Comparison of ENCODE assay signal across 1 cellular context in the genomic region with DNA sequence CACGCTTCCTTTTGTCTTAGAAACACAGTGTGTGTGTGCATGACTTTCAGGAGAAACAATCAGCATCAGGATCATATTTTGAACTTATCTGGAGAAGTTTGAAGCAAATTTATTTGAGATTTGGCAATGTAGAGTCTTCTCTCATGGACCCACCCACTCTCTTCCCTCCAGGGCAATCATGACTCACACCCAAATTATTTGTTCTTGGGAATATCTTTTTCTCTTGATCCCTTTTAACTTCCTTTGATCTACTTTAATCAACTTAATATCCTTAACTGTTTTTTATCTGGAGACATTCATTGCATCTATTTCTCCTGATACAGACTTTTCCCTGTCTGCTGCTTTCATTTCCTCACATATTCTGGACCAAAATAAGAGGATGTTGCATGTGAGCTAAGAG.
TF ChIP-seq lines count a peak whose summit lies in the region.

No MANE protein-coding gene starts in this region.

TF ChIP-seq in SK-N-SH, 30 proteins besides CTCF, POLR2A, EP300 and RAD21 (continued from another document):
- TF ChIP-seq, protein P1, sequence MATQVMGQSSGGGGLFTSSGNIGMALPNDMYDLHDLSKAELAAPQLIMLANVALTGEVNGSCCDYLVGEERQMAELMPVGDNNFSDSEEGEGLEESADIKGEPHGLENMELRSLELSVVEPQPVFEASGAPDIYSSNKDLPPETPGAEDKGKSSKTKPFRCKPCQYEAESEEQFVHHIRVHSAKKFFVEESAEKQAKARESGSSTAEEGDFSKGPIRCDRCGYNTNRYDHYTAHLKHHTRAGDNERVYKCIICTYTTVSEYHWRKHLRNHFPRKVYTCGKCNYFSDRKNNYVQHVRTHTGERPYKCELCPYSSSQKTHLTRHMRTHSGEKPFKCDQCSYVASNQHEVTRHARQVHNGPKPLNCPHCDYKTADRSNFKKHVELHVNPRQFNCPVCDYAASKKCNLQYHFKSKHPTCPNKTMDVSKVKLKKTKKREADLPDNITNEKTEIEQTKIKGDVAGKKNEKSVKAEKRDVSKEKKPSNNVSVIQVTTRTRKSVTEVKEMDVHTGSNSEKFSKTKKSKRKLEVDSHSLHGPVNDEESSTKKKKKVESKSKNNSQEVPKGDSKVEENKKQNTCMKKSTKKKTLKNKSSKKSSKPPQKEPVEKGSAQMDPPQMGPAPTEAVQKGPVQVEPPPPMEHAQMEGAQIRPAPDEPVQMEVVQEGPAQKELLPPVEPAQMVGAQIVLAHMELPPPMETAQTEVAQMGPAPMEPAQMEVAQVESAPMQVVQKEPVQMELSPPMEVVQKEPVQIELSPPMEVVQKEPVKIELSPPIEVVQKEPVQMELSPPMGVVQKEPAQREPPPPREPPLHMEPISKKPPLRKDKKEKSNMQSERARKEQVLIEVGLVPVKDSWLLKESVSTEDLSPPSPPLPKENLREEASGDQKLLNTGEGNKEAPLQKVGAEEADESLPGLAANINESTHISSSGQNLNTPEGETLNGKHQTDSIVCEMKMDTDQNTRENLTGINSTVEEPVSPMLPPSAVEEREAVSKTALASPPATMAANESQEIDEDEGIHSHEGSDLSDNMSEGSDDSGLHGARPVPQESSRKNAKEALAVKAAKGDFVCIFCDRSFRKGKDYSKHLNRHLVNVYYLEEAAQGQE (IDR thresholded peaks at IDR 0.05; ENCODE audit: low read depth, low read length) = no peak
- TF ChIP-seq TCF12 (IDR thresholded peaks at IDR 0.05) = peak; percentile 15; the same call in 1 of the 2 replicates
- TF ChIP-seq JUND (IDR thresholded peaks at IDR 0.05) = 0 out of 2 replicates have a peak, but pooled peaks have one; percentile 21
- TF ChIP-seq GABPA (IDR thresholded peaks at IDR 0.05; ENCODE audit: low read depth) = no peak
- TF ChIP-seq, protein P2, sequence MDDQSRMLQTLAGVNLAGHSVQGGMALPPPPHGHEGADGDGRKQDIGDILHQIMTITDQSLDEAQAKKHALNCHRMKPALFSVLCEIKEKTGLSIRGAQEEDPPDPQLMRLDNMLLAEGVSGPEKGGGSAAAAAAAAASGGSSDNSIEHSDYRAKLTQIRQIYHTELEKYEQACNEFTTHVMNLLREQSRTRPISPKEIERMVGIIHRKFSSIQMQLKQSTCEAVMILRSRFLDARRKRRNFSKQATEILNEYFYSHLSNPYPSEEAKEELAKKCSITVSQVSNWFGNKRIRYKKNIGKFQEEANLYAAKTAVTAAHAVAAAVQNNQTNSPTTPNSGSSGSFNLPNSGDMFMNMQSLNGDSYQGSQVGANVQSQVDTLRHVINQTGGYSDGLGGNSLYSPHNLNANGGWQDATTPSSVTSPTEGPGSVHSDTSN (IDR thresholded peaks at IDR 0.05) = no peak
- TF ChIP-seq MXI1 (IDR thresholded peaks at IDR 0.05; ENCODE audit: low read depth, low read length) = no peak
